Comparison of ENCODE assay signal across 8 cellular contexts in genomic region chr15:76337047-76337738, GRCh38. TPM values are rescaled to one million over a fixed set of nuclear protein-coding genes. Genes with fewer than 3 reads are reported as not detected.
DNase-seq lines count a peak whose midpoint lies in the region; ATAC-seq, FAIRE-seq and TF ChIP-seq lines count a peak whose summit lies in the region.

No MANE protein-coding gene starts in this region.

- BruUV-seq in GM12878 (replicated peaks; lab: Mats Ljungman, UMichigan), result no TSS peak

- H3K9ac ChIP-seq in ES-I3 (ENCODE audit: low read depth, low read length), result peak overlapping the region; percentile 30; the same call in 1 of the 2 replicates
- peak overlapping the region; percentile 35 for H3K9ac ChIP-seq in GM12878 (ENCODE audit: control insufficient read depth, insufficient read depth, low read length)
- no peak overlapping the region for H3K9ac ChIP-seq in neural progenitor cell

- peak overlapping the region; percentile 82 for H3K4me3 Mint-ChIP-seq in neural progenitor cell

- peaks cover 84% of the 10 kb centered on the region for H3K27me3 Mint-ChIP-seq in neural progenitor cell (ENCODE audit: insufficient read depth, low read depth)

- H3K9me3 ChIP-seq in ES-I3 (ENCODE audit: control insufficient read depth, insufficient read depth, low read length) (no peaks in the 10 kb centered on the region), GM12878 (replicated peaks; ENCODE audit: control insufficient read depth, insufficient read depth, low read length) (no peaks in the 10 kb centered on the region; the same call in 1 of the 3 replicates), neural progenitor cell (ENCODE audit: low read depth) (no peaks in the 10 kb centered on the region)

- H3K27ac ChIP-seq in GM12878 (ENCODE audit: control insufficient read depth, insufficient read depth), result no peak overlapping the region
- H3K27ac ChIP-seq in neural progenitor cell, result no peak overlapping the region

- H3K4me1 Mint-ChIP-seq in neural progenitor cell, result peaks cover 51% of the 10 kb centered on the region

- TF ChIP-seq EP300 in GM12878 (IDR thresholded peaks at IDR 0.05; ENCODE audit: borderline replicate concordance in 1 of 2, control insufficient read depth in 1 of 2, low read depth in 2 of 2, low read length in 2 of 2), result no peak

- H3K79me2 ChIP-seq in GM12878 (ENCODE audit: control insufficient read depth, insufficient read depth, low read length) (no peaks in the 10 kb centered on the region; the same call in 1 of the 2 replicates), neural progenitor cell (ENCODE audit: low read depth) (no peaks in the 10 kb centered on the region)

- intact Hi-C loops in GM12878 (cut with micrococcal nuclease; ENCODE audit: unreplicated experiment) (loop anchor here (5.0 kb wide), 1 partner anchor 145 kb away; no protein-coding TSS in a partner anchor), posterior vena cava (cut with DNase I) (no loop called here)

- H3K9me3 Mint-ChIP-seq in neural progenitor cell, result peaks cover 2% of the 10 kb centered on the region

- peaks cover 46% of the 10 kb centered on the region for H3F3A ChIP-seq in neural progenitor cell (ENCODE audit: low read depth)

- DNase-seq in LNCaP clone FGC (ENCODE audit: low read depth) (no peak), GM12878 (ENCODE audit: low read depth, low spot score) (no peak), neural progenitor cell (ENCODE audit: low spot score) (peak; percentile 39), DMS153 treated with DMSO at 0.1 percent for 48 hours (lab: John Stamatoyannopoulos, UW; ENCODE audit: unreplicated experiment) (no peak), posterior vena cava (ENCODE audit: low spot score) (no peak), NCI-H2029 treated with DMSO at 0.1 percent for 48 hours (lab: John Stamatoyannopoulos, UW) (no peak)

- H3K27me3 ChIP-seq in GM12878 (replicated peaks in 1 of 2; ENCODE audit: control insufficient read depth in 2 of 2, insufficient read depth in 2 of 2, low read length in 1 of 2) (peaks cover 18 to 27% of the 10 kb centered on the region in 2 experiments), neural progenitor cell (peaks cover 93% of the 10 kb centered on the region)

- H4K20me1 ChIP-seq in GM12878 (ENCODE audit: control insufficient read depth, insufficient read depth), result no peaks in the 10 kb centered on the region
- H4K20me1 ChIP-seq in neural progenitor cell (ENCODE audit: low read depth), result peaks cover 48% of the 10 kb centered on the region

- WGBS in GM12878 (ENCODE audit: insufficient coverage, insufficient replicate concordance, low lambda C conversion rate, missing lambda C conversion rate), result 5% methylated on average over 28 of the region's 28 CpGs

- CTCF ChIA-PET in GM12878 (lab: Yijun Ruan, JAX), result no interaction called here

- H3K36me3 Mint-ChIP-seq in neural progenitor cell, result peaks cover 3% of the 10 kb centered on the region

- H3K4me1 ChIP-seq in ES-I3 (ENCODE audit: insufficient read depth, low read length) (peaks cover 9% of the 10 kb centered on the region; the same call in 1 of the 2 replicates), GM12878 (ENCODE audit: control insufficient read depth, insufficient read depth, low read length) (peaks cover 29% of the 10 kb centered on the region), neural progenitor cell (peaks cover 27% of the 10 kb centered on the region)

- RAD21 ChIA-PET in GM12878 (lab: Charles Lee; ENCODE audit: unreplicated experiment), result interaction anchor here (0.5 to 0.6 kb wide), 3 partner anchors 26 to 636 kb away, joined by 3 read pairs; no protein-coding TSS in a partner anchor

- H3K27ac Mint-ChIP-seq in neural progenitor cell, result no peak overlapping the region

- H3K36me3 ChIP-seq in ES-I3 (ENCODE audit: insufficient read depth, low read length) (no peaks in the 10 kb centered on the region), GM12878 (ENCODE audit: control insufficient read depth in 2 of 2, insufficient read depth in 2 of 2, low read length in 1 of 2) (no peaks in the 10 kb centered on the region), neural progenitor cell (no peaks in the 10 kb centered on the region)

- in situ Hi-C loops in GM12878 (cut with MboI), result no loop called here

- SMC1A ChIA-PET in GM12878 (lab: Charles Lee; ENCODE audit: uncharacterized antibody, unreplicated experiment), result interaction anchor here (0.6 kb wide), 1 partner anchor 1638 kb away, joined by 3 read pairs; no protein-coding TSS in a partner anchor

- TF ChIP-seq RAD21 in GM12878 (IDR thresholded peaks at IDR 0.05; ENCODE audit: insufficient read depth, low read depth, low read length), result no peak

- H3K4me3 ChIP-seq in LNCaP clone FGC (ENCODE audit: low read depth, low read length), result peak overlapping the region; percentile 60
- peak overlapping the region; percentile 62; the same call in 1 of the 2 replicates for H3K4me3 ChIP-seq in GM12878
- peak overlapping the region; percentile 42 for H3K4me3 ChIP-seq in neural progenitor cell

- ATAC-seq in GM12878 (no peak), HG02678 (IDR thresholded peaks at IDR 0.05; ENCODE audit: unreplicated experiment) (no peak)

- H3K4me2 ChIP-seq in GM12878 (ENCODE audit: control insufficient read depth, insufficient read depth) (peak overlapping the region; percentile 96), neural progenitor cell (peak overlapping the region; percentile 76)

- no peak for TF ChIP-seq POLR2A in GM12878 (IDR thresholded peaks at IDR 0.05; ENCODE audit: low read depth, low read length)

- POLR2A ChIA-PET in GM12878 (lab: Charles Lee), result no interaction called here

- no peak for TF ChIP-seq CTCF in LNCaP clone FGC (IDR thresholded peaks at IDR 0.05; ENCODE audit: control insufficient read depth, extremely low read depth, insufficient read depth)
- TF ChIP-seq CTCF in GM12878 (IDR thresholded peaks at IDR 0.05 in 2 of 3, conservative IDR thresholded peaks at IDR 0.05 in 1 of 3; ENCODE audit: control insufficient read depth in 2 of 3, extremely low read depth in 1 of 3, insufficient read depth in 1 of 3, low read depth in 3 of 3, low read length in 3 of 3), result 0 out of 6 replicates have a peak, but pooled peaks of 1 of the 3 experiments have one; percentile 4
- TF ChIP-seq CTCF in neural progenitor cell (IDR thresholded peaks at IDR 0.05), result no peak

- H2AFZ ChIP-seq in GM12878 (ENCODE audit: control insufficient read depth, low read depth, low read length) (peak overlapping the region; percentile 31), neural progenitor cell (replicated peaks) (peak overlapping the region; percentile 64)

- no peak for FAIRE-seq in GM12878 (lab: Jason Lieb, UNC)

TF ChIP-seq in GM12878, 131 proteins besides CTCF, POLR2A, EP300 and RAD21:
- no peak for TF ChIP-seq BHLHE40 (IDR thresholded peaks at IDR 0.05; ENCODE audit: borderline replicate concordance in 1 of 2, low read depth in 2 of 2, low read length in 1 of 2)
- peak; percentile 84 for TF ChIP-seq BMI1 (IDR thresholded peaks at IDR 0.05; ENCODE audit: borderline replicate concordance)

RNA-seq across cellular contexts. Expression of gene ISL2, which starts 0.6 kb away (rescaled TPM):
- total RNA-seq in GM12878 (2013; cell fraction: nucleolus; rRNA removed), result 0.29 TPM in 1 of 2 replicates, not detected in the other
- total RNA-seq in GM12878 (2014; rRNA removed) (0.11 TPM in 1 of 2 replicates, not detected in the other), GM12878 (2014; rRNA removed; fragmentation: Illumina TruSeq; extraction: Trizol) (not detected in 2 replicates), GM12878 (2021) (0.26 TPM in 1 of 2 replicates, not detected in the other), neural progenitor cell (ENCODE audit: low replicate concordance) (not detected in 2 replicates), posterior vena cava (not detected)
- 0.91 TPM for polyA plus RNA-seq in GM12878 (2011; ENCODE audit: low read depth)
- polyA plus RNA-seq in GM12878 (2011; rRNA removed) (0.06 and 0.08 TPM in 2 replicates), GM12878 (2014; fragmentation: Illumina TruSeq; extraction: Trizol) (not detected in 2 replicates), GM12878 (2014; fragmentation: Nextera tagmentation; extraction: Ambion mirVana) (not detected), GM12878 (2014; rRNA removed) (0.05 TPM in 1 of 2 replicates, not detected in the other), GM12878 (2016; fragmentation: Nextera tagmentation; extraction: Ambion mirVana) (not detected)
- 0.18 and 0.30 TPM in 2 replicates for polyA plus RNA-seq in GM12878 (2011; cell fraction: cytosol; rRNA removed)
- polyA plus RNA-seq in GM12878 (2011; cell fraction: nucleus; rRNA removed), result 1.6 and 1.7 TPM in 2 replicates
- polyA plus RNA-seq in GM12878 (2012), result 1.4 and 2.3 TPM in 2 replicates
- polyA minus RNA-seq in GM12878 (2011; rRNA and poly(A)+ RNA removed), result 0.15 TPM in 1 of 2 replicates, not detected in the other
- polyA minus RNA-seq in GM12878 (2011; cell fraction: cytosol; rRNA and poly(A)+ RNA removed), result 1.7 TPM in 1 of 2 replicates, not detected in the other
- polyA minus RNA-seq in GM12878 (2011; cell fraction: nucleus; rRNA and poly(A)+ RNA removed), result not detected in 2 replicates

RNA-seq across cellular contexts. Expression of gene ETFA, which starts 25.9 kb away (rescaled TPM):
- 212 and 216 TPM in 2 replicates for total RNA-seq in GM12878 (2013; cell fraction: nucleolus; rRNA removed)
- total RNA-seq in GM12878 (2014; rRNA removed), result 129 and 135 TPM in 2 replicates
- total RNA-seq in GM12878 (2014; rRNA removed; fragmentation: Illumina TruSeq; extraction: Trizol), result 156 and 159 TPM in 2 replicates
- total RNA-seq in GM12878 (2021), result 149 and 172 TPM in 2 replicates
- 156 TPM for polyA plus RNA-seq in GM12878 (2011; ENCODE audit: low read depth)
- polyA plus RNA-seq in GM12878 (2011; rRNA removed), result 331 and 404 TPM in 2 replicates
- 181 and 197 TPM in 2 replicates for polyA plus RNA-seq in GM12878 (2011; cell fraction: cytosol; rRNA removed)
- polyA plus RNA-seq in GM12878 (2011; cell fraction: nucleus; rRNA removed), result 100 and 118 TPM in 2 replicates
- 172 and 177 TPM in 2 replicates for polyA plus RNA-seq in GM12878 (2012)
- polyA plus RNA-seq in GM12878 (2014; fragmentation: Illumina TruSeq; extraction: Trizol), result 166 and 192 TPM in 2 replicates
- 100 to 1,000 TPM; 114 to 124 TPM for polyA plus RNA-seq in GM12878 (2014; fragmentation: Nextera tagmentation; extraction: Ambion mirVana)
- polyA plus RNA-seq in GM12878 (2014; rRNA removed), result 136 and 148 TPM in 2 replicates
- polyA plus RNA-seq in GM12878 (2016; fragmentation: Nextera tagmentation; extraction: Ambion mirVana), result 100 to 1,000 TPM; 290 to 320 TPM
- 154 and 211 TPM in 2 replicates for polyA minus RNA-seq in GM12878 (2011; rRNA and poly(A)+ RNA removed)
- 45.7 and 54.7 TPM in 2 replicates for polyA minus RNA-seq in GM12878 (2011; cell fraction: cytosol; rRNA and poly(A)+ RNA removed)
- polyA minus RNA-seq in GM12878 (2011; cell fraction: nucleus; rRNA and poly(A)+ RNA removed), result 43.0 and 54.1 TPM in 2 replicates
- total RNA-seq in neural progenitor cell (ENCODE audit: low replicate concordance), result 77.3 and 99.3 TPM in 2 replicates
- 10 to 100 TPM; 68.6 to 98.4 TPM for total RNA-seq in posterior vena cava
